ENCODE assay signal across 1 cellular context in the genomic region with DNA sequence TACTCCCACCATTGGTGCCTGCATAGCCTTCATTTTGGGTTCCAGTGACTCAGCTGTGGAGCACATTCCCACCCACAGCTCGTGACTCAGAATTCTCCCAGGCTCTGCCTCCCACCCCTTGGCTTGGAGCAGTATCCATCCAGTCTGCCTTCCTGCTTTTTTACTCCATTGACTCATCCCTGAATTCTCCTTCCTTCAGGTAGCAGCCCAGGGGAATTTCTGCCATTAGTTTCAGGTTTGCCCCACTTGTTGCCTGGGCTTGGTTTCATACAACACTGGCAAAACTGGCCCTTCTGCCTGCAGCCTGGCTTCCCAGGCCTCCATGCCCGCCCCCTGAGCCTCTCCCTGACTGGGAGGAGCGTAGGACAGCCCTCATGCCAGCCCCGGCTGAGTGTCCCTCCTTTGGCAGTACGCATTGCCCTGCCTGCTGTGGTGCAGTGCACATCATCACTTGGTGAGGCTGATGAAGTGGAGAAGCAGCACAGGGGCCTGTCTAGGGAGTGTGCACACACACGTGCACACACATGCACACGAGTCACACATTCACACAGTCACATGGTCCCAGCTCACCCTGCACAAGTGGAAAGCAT.
TF ChIP-seq lines count a peak whose summit lies in the region.

No MANE protein-coding gene starts in this region.

TF ChIP-seq in GM23338, 12 proteins besides CTCF, POLR2A, EP300 and RAD21:
- TF ChIP-seq POLR2AphosphoS5 (IDR thresholded peaks at IDR 0.05; ENCODE audit: low read depth): no peak
- no peak for TF ChIP-seq ZNF114 (CRISPR knock-in tag; IDR thresholded peaks at IDR 0.05)
- TF ChIP-seq, protein P1, sequence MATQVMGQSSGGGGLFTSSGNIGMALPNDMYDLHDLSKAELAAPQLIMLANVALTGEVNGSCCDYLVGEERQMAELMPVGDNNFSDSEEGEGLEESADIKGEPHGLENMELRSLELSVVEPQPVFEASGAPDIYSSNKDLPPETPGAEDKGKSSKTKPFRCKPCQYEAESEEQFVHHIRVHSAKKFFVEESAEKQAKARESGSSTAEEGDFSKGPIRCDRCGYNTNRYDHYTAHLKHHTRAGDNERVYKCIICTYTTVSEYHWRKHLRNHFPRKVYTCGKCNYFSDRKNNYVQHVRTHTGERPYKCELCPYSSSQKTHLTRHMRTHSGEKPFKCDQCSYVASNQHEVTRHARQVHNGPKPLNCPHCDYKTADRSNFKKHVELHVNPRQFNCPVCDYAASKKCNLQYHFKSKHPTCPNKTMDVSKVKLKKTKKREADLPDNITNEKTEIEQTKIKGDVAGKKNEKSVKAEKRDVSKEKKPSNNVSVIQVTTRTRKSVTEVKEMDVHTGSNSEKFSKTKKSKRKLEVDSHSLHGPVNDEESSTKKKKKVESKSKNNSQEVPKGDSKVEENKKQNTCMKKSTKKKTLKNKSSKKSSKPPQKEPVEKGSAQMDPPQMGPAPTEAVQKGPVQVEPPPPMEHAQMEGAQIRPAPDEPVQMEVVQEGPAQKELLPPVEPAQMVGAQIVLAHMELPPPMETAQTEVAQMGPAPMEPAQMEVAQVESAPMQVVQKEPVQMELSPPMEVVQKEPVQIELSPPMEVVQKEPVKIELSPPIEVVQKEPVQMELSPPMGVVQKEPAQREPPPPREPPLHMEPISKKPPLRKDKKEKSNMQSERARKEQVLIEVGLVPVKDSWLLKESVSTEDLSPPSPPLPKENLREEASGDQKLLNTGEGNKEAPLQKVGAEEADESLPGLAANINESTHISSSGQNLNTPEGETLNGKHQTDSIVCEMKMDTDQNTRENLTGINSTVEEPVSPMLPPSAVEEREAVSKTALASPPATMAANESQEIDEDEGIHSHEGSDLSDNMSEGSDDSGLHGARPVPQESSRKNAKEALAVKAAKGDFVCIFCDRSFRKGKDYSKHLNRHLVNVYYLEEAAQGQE (IDR thresholded peaks at IDR 0.05; ENCODE audit: unreplicated experiment): no peak
- no peak for TF ChIP-seq EZH2 (IDR thresholded peaks at IDR 0.05; ENCODE audit: low read depth, unreplicated experiment)
- TF ChIP-seq EZH2phosphoT487 (IDR thresholded peaks at IDR 0.05; ENCODE audit: unreplicated experiment): no peak
- TF ChIP-seq ZNF331 (CRISPR knock-in tag; IDR thresholded peaks at IDR 0.05; ENCODE audit: low read depth): no peak
- no peak for TF ChIP-seq STAT1 (IDR thresholded peaks at IDR 0.05; ENCODE audit: unreplicated experiment)
- no peak for TF ChIP-seq JUNB (IDR thresholded peaks at IDR 0.05; ENCODE audit: unreplicated experiment)
- TF ChIP-seq NANOG (IDR thresholded peaks at IDR 0.05; ENCODE audit: borderline replicate concordance): no peak
- TF ChIP-seq CREB1 (CRISPR knock-in tag; IDR thresholded peaks at IDR 0.05; ENCODE audit: low read depth): no peak
